1 cellular context compared by ENCODE assay signal in genomic region chr6:125779924-125780539, GRCh38.
A peak's percentile ranks its signal among the peaks of the same experiment; 100 is the strongest.
TF ChIP-seq lines count a peak whose summit lies in the region.

No MANE protein-coding gene starts in this region.

TF ChIP-seq in HEK293, 187 proteins besides CTCF, POLR2A, EP300 and RAD21 (continued from another document and continues in another):
- peak; percentile 90 for TF ChIP-seq ZNF2 (tag by site-specific recombination; IDR thresholded peaks at IDR 0.05)
- no peak for TF ChIP-seq ZFHX2 (tag by site-specific recombination; conservative IDR thresholded peaks at IDR 0.05)
- no peak for TF ChIP-seq ZNF248 (tag by site-specific recombination; IDR thresholded peaks at IDR 0.05)
- TF ChIP-seq INSM2 (tag by site-specific recombination; IDR thresholded peaks at IDR 0.05) = 0 out of 2 replicates have a peak, but pooled peaks have one; percentile 37
- TF ChIP-seq RBAK (tag by site-specific recombination; IDR thresholded peaks at IDR 0.05) = no peak
- TF ChIP-seq ZNF747 (tag by site-specific recombination; IDR thresholded peaks at IDR 0.05) = no peak
- 0 out of 2 replicates have a peak, but pooled peaks have one; percentile 59 for TF ChIP-seq TSHZ1 (tag by site-specific recombination; IDR thresholded peaks at IDR 0.05; ENCODE audit: borderline replicate concordance)
- TF ChIP-seq, protein P1, sequence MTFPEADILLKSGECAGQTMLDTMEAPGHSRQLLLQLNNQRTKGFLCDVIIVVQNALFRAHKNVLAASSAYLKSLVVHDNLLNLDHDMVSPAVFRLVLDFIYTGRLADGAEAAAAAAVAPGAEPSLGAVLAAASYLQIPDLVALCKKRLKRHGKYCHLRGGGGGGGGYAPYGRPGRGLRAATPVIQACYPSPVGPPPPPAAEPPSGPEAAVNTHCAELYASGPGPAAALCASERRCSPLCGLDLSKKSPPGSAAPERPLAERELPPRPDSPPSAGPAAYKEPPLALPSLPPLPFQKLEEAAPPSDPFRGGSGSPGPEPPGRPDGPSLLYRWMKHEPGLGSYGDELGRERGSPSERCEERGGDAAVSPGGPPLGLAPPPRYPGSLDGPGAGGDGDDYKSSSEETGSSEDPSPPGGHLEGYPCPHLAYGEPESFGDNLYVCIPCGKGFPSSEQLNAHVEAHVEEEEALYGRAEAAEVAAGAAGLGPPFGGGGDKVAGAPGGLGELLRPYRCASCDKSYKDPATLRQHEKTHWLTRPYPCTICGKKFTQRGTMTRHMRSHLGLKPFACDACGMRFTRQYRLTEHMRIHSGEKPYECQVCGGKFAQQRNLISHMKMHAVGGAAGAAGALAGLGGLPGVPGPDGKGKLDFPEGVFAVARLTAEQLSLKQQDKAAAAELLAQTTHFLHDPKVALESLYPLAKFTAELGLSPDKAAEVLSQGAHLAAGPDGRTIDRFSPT (tag by site-specific recombination; IDR thresholded peaks at IDR 0.05) = no peak
- TF ChIP-seq ZNF16 (tag by site-specific recombination; IDR thresholded peaks at IDR 0.05; ENCODE audit: low read depth) = no peak
- no peak; the same call in 1 of the 2 replicates for TF ChIP-seq ZNF623 (tag by site-specific recombination; IDR thresholded peaks at IDR 0.05)
- TF ChIP-seq ZNF555 (tag by site-specific recombination; conservative IDR thresholded peaks at IDR 0.05) = no peak
- no peak for TF ChIP-seq ZNF529 (tag by site-specific recombination; IDR thresholded peaks at IDR 0.05; ENCODE audit: insufficient replicate concordance)
- TF ChIP-seq, protein P2, sequence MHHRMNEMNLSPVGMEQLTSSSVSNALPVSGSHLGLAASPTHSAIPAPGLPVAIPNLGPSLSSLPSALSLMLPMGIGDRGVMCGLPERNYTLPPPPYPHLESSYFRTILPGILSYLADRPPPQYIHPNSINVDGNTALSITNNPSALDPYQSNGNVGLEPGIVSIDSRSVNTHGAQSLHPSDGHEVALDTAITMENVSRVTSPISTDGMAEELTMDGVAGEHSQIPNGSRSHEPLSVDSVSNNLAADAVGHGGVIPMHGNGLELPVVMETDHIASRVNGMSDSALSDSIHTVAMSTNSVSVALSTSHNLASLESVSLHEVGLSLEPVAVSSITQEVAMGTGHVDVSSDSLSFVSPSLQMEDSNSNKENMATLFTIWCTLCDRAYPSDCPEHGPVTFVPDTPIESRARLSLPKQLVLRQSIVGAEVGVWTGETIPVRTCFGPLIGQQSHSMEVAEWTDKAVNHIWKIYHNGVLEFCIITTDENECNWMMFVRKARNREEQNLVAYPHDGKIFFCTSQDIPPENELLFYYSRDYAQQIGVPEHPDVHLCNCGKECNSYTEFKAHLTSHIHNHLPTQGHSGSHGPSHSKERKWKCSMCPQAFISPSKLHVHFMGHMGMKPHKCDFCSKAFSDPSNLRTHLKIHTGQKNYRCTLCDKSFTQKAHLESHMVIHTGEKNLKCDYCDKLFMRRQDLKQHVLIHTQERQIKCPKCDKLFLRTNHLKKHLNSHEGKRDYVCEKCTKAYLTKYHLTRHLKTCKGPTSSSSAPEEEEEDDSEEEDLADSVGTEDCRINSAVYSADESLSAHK (tag by site-specific recombination; IDR thresholded peaks at IDR 0.05) = no peak
- TF ChIP-seq ZNF621 (tag by site-specific recombination; IDR thresholded peaks at IDR 0.05) = no peak
- no peak for TF ChIP-seq ZNF677 (tag by site-specific recombination; IDR thresholded peaks at IDR 0.05)
- TF ChIP-seq, protein P3, sequence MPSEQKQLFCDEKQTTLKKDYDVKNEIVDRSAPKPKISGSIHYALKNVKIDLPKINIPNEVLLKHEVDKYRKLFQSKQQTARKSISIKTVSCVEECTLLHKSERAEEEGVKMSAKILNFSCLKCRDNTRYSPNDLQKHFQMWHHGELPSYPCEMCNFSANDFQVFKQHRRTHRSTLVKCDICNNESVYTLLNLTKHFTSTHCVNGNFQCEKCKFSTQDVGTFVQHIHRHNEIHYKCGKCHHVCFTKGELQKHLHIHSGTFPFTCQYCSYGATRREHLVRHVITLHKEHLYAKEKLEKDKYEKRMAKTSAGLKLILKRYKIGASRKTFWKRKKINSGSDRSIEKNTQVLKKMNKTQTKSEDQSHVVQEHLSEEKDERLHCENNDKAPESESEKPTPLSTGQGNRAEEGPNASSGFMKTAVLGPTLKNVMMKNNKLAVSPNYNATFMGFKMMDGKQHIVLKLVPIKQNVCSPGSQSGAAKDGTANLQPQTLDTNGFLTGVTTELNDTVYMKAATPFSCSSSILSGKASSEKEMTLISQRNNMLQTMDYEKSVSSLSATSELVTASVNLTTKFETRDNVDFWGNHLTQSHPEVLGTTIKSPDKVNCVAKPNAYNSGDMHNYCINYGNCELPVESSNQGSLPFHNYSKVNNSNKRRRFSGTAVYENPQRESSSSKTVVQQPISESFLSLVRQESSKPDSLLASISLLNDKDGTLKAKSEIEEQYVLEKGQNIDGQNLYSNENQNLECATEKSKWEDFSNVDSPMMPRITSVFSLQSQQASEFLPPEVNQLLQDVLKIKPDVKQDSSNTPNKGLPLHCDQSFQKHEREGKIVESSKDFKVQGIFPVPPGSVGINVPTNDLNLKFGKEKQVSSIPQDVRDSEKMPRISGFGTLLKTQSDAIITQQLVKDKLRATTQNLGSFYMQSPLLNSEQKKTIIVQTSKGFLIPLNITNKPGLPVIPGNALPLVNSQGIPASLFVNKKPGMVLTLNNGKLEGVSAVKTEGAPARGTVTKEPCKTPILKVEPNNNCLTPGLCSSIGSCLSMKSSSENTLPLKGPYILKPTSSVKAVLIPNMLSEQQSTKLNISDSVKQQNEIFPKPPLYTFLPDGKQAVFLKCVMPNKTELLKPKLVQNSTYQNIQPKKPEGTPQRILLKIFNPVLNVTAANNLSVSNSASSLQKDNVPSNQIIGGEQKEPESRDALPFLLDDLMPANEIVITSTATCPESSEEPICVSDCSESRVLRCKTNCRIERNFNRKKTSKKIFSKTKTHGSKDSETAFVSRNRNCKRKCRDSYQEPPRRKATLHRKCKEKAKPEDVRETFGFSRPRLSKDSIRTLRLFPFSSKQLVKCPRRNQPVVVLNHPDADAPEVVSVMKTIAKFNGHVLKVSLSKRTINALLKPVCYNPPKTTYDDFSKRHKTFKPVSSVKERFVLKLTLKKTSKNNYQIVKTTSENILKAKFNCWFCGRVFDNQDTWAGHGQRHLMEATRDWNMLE (tag by site-specific recombination; conservative IDR thresholded peaks at IDR 0.05; ENCODE audit: low read depth) = peak; percentile 28; the same call in 1 of the 2 replicates
- peak; percentile 45; the same call in 1 of the 2 replicates for TF ChIP-seq ZBTB17 (tag by site-specific recombination; IDR thresholded peaks at IDR 0.05)
- peak; percentile 67; the same call in 1 of the 2 replicates for TF ChIP-seq SP7 (tag by site-specific recombination; IDR thresholded peaks at IDR 0.05)
- no peak; the same call in 1 of the 2 replicates for TF ChIP-seq ZNF221 (tag by site-specific recombination; IDR thresholded peaks at IDR 0.05; ENCODE audit: borderline replicate concordance)
- TF ChIP-seq ZNF426 (tag by site-specific recombination; IDR thresholded peaks at IDR 0.05) = no peak
- peak; percentile 70 for TF ChIP-seq ZXDB (tag by site-specific recombination; IDR thresholded peaks at IDR 0.05)
- no peak for TF ChIP-seq HOXA7 (CRISPR knock-in tag; IDR thresholded peaks at IDR 0.05; ENCODE audit: borderline replicate concordance)
- TF ChIP-seq, protein P4, sequence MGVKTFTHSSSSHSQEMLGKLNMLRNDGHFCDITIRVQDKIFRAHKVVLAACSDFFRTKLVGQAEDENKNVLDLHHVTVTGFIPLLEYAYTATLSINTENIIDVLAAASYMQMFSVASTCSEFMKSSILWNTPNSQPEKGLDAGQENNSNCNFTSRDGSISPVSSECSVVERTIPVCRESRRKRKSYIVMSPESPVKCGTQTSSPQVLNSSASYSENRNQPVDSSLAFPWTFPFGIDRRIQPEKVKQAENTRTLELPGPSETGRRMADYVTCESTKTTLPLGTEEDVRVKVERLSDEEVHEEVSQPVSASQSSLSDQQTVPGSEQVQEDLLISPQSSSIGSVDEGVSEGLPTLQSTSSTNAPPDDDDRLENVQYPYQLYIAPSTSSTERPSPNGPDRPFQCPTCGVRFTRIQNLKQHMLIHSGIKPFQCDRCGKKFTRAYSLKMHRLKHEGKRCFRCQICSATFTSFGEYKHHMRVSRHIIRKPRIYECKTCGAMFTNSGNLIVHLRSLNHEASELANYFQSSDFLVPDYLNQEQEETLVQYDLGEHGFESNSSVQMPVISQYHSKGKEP (tag by site-specific recombination; IDR thresholded peaks at IDR 0.05) = peak; percentile 67; the same call in 1 of the 2 replicates
- TF ChIP-seq HOXC10 (CRISPR knock-in tag; IDR thresholded peaks at IDR 0.05) = no peak
- no peak; the same call in 1 of the 2 replicates for TF ChIP-seq AEBP2 (tag by site-specific recombination; IDR thresholded peaks at IDR 0.05; ENCODE audit: borderline replicate concordance)
- TF ChIP-seq ZSCAN23 (tag by site-specific recombination; IDR thresholded peaks at IDR 0.05) = peak; percentile 91; the same call in 1 of the 2 replicates
- TF ChIP-seq ZNF350 (tag by site-specific recombination; IDR thresholded peaks at IDR 0.05) = no peak
- peak; percentile 18; the same call in 1 of the 2 replicates for TF ChIP-seq ZNF654 (tag by site-specific recombination; IDR thresholded peaks at IDR 0.05; ENCODE audit: low read depth)
- TF ChIP-seq ZNF112 (tag by site-specific recombination; IDR thresholded peaks at IDR 0.05) = no peak
- TF ChIP-seq REPIN1 (tag by site-specific recombination; IDR thresholded peaks at IDR 0.05; ENCODE audit: low read depth) = peak; percentile 38; the same call in 1 of the 2 replicates
- peak; percentile 83 for TF ChIP-seq IKZF3 (tag by site-specific recombination; IDR thresholded peaks at IDR 0.05)
- peak; percentile 78; the same call in 1 of the 2 replicates for TF ChIP-seq ZNF580 (tag by site-specific recombination; IDR thresholded peaks at IDR 0.05)
- TF ChIP-seq, protein P5, sequence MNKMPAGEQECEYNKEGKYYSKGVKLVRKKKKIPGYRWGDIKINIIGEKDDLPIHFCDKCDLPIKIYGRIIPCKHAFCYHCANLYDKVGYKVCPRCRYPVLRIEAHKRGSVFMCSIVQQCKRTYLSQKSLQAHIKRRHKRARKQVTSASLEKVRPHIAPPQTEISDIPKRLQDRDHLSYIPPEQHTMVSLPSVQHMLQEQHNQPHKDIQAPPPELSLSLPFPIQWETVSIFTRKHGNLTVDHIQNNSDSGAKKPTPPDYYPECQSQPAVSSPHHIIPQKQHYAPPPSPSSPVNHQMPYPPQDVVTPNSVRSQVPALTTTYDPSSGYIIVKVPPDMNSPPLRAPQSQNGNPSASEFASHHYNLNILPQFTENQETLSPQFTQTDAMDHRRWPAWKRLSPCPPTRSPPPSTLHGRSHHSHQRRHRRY (tag by site-specific recombination; IDR thresholded peaks at IDR 0.05) = no peak
- TF ChIP-seq PATZ1 (tag by site-specific recombination; IDR thresholded peaks at IDR 0.05) = no peak; the same call in 1 of the 2 replicates
